Comparison of ENCODE assay signal across 1 cellular context in the genomic region with DNA sequence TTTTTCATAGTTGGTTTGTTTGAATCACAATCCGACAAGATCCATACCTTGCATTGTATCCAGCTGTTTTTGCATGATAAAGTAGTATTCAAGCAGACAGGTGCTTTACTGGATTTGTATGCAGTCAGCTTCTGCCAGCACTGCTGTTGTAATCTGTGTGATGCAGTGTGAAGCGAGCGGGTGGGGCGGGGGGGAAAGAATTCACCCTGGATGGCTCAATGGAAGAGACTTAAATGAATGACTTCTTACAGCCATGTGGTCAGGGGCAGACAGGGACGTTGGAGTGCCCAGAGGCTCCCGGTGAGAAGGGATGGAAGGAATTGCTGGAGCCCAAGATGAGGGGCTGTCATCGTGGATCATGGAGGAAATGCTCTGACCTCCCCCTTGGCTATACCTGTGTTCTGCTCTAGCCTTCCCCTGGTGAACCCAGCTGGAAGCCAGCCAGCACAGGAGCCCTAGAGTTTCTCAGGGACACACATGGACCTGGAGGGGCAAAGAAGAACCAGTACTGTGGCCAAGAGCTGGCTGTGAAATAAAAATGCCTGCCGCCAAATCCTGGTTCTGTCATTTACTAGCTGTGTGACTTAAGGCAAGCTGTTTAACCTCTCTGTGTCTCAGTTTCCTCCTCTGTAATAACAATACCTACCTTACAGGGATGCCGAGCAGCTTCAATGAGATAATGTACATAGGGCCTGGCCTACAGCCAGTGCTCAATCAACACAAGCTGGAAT.
TF ChIP-seq lines count a peak whose summit lies in the region.

No MANE protein-coding gene starts in this region.

TF ChIP-seq in GM12878, 131 proteins besides CTCF, POLR2A, EP300 and RAD21:
- TF ChIP-seq YY1 (IDR thresholded peaks at IDR 0.05; ENCODE audit: low read depth, low read length) (no peak), ASH2L (IDR thresholded peaks at IDR 0.05; ENCODE audit: borderline replicate concordance, low read depth) (no peak)
